ENCODE assay signal across 31 cellular contexts in the genomic region with DNA sequence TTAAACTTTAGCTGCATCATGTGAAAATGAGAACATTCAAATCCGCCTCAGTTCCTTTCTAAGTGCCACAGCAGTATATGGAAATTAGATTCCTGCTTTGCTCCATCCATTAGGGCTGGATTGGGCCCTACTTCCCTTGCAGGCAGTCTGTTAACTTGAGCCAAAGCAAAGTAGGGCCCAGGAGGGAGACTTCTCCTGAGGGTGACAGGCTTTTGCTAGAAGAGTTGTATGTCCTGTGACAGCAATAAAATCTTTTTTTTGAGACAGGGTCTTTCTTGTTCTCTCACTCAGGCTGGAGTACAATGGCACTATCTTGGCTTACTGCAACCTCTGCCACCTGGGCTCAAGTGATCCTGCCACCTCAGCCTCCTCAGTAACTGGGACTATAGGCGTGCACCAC. TPM values are rescaled to one million over a fixed set of nuclear protein-coding genes. Genes with fewer than 3 reads are reported as not detected.
"Had no signal": no experiment of that assay in that cellular context is flagged by ENCODE, and none has a peak within 500 bp of the region (broad histone marks: within the 10 kb centered on the region; RNA-seq: fewer than 3 reads in every experiment).

No MANE protein-coding gene starts in this region.

- H3K4me1 ChIP-seq: ascending aorta had no signal

- H3K27ac ChIP-seq: ascending aorta, cardiac muscle cell, WERI-Rb-1 had no signal

- H3K4me3 ChIP-seq: ascending aorta, cardiac muscle cell had no signal

- H3K9me3 ChIP-seq: ascending aorta had no signal

- DNase-seq: activated CD4-positive, alpha-beta memory T cell treated with anti-CD3 and anti-CD28 coated beads, Interleukin-2, amount 10 ng/mL, durations not matched to agents 7 days and 5 days; activated CD4-positive, alpha-beta T cell treated with anti-CD3 and anti-CD28 coated beads for 1 hour; activated CD4-positive, alpha-beta T cell treated with anti-CD3 and anti-CD28 coated beads for 36 hours; activated CD4-positive, alpha-beta T cell treated with anti-CD3 and anti-CD28 coated beads for 48 hours; activated CD4-positive, alpha-beta T cell treated with anti-CD3 and anti-CD28 coated beads, Interleukin-2, amount 10 ng/mL, durations not matched to agents 7 days and 5 days; activated CD4-positive, alpha-beta T cell treated with anti-CD3 and anti-CD28 coated beads, Interleukin-2, amount 50 U/mL, for 48 hours; activated CD4-positive, CD25-positive, alpha-beta regulatory T cell; activated CD8-positive, alpha-beta memory T cell treated with anti-CD3 and anti-CD28 coated beads for 24 hours; activated CD8-positive, alpha-beta memory T cell treated with anti-CD3 and anti-CD28 coated beads, Interleukin-2, amount 10 ng/mL, durations not matched to agents 7 days and 5 days; activated CD8-positive, alpha-beta memory T cell treated with anti-CD3 and anti-CD28 coated beads, Interleukin-2, amount 50 U/mL, for 48 hours; activated CD8-positive, alpha-beta T cell treated with anti-CD3 and anti-CD28 coated beads, Interleukin-2, amount 10 ng/mL, durations not matched to agents 7 days and 5 days; activated effector memory CD4-positive, alpha-beta T cell treated with Interleukin-2 at 50 U/mL for 16 hours; activated gamma-delta T cell; activated naive CD4-positive, alpha-beta T cell treated with anti-CD3 and anti-CD28 coated beads for 36 hours; activated naive CD8-positive, alpha-beta T cell treated with anti-CD3 and anti-CD28 coated beads, Interleukin-2, amount 10 ng/mL, durations not matched to agents 7 days and 5 days; activated naive CD8-positive, alpha-beta T cell treated with anti-CD3 and anti-CD28 coated beads, Interleukin-2, amount 50 U/mL, for 24 hours; activated T-cell treated with anti-CD3 and anti-CD28 coated beads, Interleukin-2, amount 50 U/mL, for 24 hours; activated T-cell treated with anti-CD3 and anti-CD28 coated beads, Interleukin-2, amount 50 U/mL, for 48 hours; amygdala; anterior cingulate cortex; caudate nucleus; cerebellar nuclear complex; T-helper 1 cell; T-helper 2 cell; T-helper 9 cell; WERI-Rb-1 had no signal

- H3K27me3 ChIP-seq: ascending aorta, cardiac muscle cell had no signal

RNA-seq across cellular contexts. Expression of a gene that starts 28.1 kb away (rescaled TPM):
- total RNA-seq: activated CD4-positive, alpha-beta memory T cell treated with anti-CD3 and anti-CD28 coated beads, Interleukin-2, amount 10 ng/mL, durations not matched to agents 7 days and 5 days; activated CD4-positive, alpha-beta T cell treated with anti-CD3 and anti-CD28 coated beads for 36 hours; activated CD8-positive, alpha-beta T cell treated with anti-CD3 and anti-CD28 coated beads, Interleukin-2, amount 10 ng/mL, durations not matched to agents 7 days and 5 days; activated naive CD4-positive, alpha-beta T cell treated with anti-CD3 and anti-CD28 coated beads for 36 hours; activated naive CD8-positive, alpha-beta T cell treated with anti-CD3 and anti-CD28 coated beads, Interleukin-2, amount 10 ng/mL, durations not matched to agents 7 days and 5 days; activated T-helper 2 cell treated with anti-CD3 and anti-CD28 coated beads, Interferon-gamma antibody, Interleukin-2, Interleukin-4, amounts not matched to agents 10 μg/mL and 5 μg/mL and 100 μg/mL, durations not matched to agents 14 hours and 24 hours and 36 hours; ascending aorta; bronchial epithelial cell; chondrocyte had no signal
